Comparison of ENCODE assay signal across 8 cellular contexts in the genomic region with DNA sequence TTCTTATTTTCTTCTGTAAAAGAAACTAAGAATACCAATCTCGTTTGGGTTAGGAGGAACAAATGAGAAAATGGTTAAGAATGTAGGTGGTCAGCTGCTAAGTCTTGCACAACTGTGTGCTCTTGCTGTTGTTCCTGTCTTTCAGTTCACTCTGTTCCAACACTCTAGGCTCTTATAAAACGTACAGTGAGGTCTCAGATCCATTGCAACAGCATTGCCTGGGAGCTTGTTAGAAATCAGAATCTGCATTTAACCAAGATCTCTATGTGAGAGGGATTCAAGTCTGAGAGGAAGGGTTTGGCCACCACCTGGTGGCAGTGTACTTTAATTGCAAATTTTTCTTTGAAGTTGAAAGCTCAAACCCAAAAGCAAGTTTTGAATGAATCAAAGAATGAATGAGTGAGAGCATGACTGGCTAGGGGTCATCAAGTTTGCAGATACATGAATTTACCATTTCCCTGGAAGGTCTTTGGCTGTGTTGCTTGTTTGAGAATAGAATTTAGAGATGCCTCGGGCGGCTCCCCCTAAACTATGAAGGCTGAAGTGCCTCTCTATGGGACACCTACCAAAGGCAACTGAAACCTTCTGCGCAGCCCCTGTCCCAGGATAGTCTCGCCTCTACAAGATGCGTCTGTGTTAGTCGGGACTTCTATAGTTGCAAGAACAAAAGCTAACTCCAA. TPM values are rescaled to one million over a fixed set of nuclear protein-coding genes. Genes with fewer than 3 reads are reported as not detected.
A peak's percentile ranks its signal among the peaks of the same experiment; 100 is the strongest.
DNase-seq lines count a peak whose midpoint lies in the region; ATAC-seq, FAIRE-seq and TF ChIP-seq lines count a peak whose summit lies in the region.

No MANE protein-coding gene starts in this region.

- no TSS peak for BruUV-seq in K562 (replicated peaks; lab: Mats Ljungman, UMichigan)

- POLR2A ChIA-PET in RWPE1 (lab: Yijun Ruan, JAX; ENCODE audit: low non-redundant PET) (interaction anchor here (0.6 to 1.2 kb wide), 2 partner anchors 21 to 105 kb away, joined by 3 read pairs; no protein-coding TSS in a partner anchor), K562 (lab: Yijun Ruan, JAX) (interaction anchor here (1.0 to 1.1 kb wide), 2 partner anchors 10 to 108 kb away, joined by 5 to 6 read pairs; no protein-coding TSS in a partner anchor)

- ATAC-seq in K562 (peak; percentile 57; the same call in 2 of the 3 replicates), GM18517 (IDR thresholded peaks at IDR 0.05; ENCODE audit: unreplicated experiment) (no peak)

- CTCF ChIA-PET in RWPE1 (lab: Yijun Ruan, JAX) = interaction anchor here (0.6 to 1.9 kb wide), 42 partner anchors 10 to 304 kb away, joined by 3 to 26 read pairs (median 4); a partner anchor contains a TSS
- CTCF ChIA-PET in K562 (lab: Yijun Ruan, JAX; ENCODE audit: low intra/inter-chr PET ratio) = interaction anchor here (0.5 to 2.0 kb wide), 2 partner anchors 24 to 52 kb away, joined by 3 to 17 read pairs; no protein-coding TSS in a partner anchor

- intact Hi-C loops in K562 (cut with micrococcal nuclease) = loop anchor here (1.0 to 10.0 kb wide), 2 partner anchors 128 to 217 kb away; no protein-coding TSS in a partner anchor

- no peaks in the 10 kb centered on the region for H3K9me3 ChIP-seq in K562 (replicated peaks; ENCODE audit: control insufficient read depth, insufficient read depth, low read depth, low read length)

- peaks cover 0 to 6% of the 10 kb centered on the region in 2 experiments; a peak in 3 of 5 replicates for H3K4me1 ChIP-seq in K562 (replicated peaks in 1 of 2; ENCODE audit: control insufficient read depth in 2 of 2, insufficient read depth in 2 of 2, low read length in 2 of 2)

- in situ Hi-C loops in K562 (cut with MboI) = loop anchor here (5.0 kb wide), 1 partner anchor 34 kb away; no protein-coding TSS in a partner anchor

- no peak overlapping the region for H3K4me2 ChIP-seq in K562 (ENCODE audit: insufficient read depth, low read length)

- no peak overlapping the region for H3K9ac ChIP-seq in K562 (ENCODE audit: insufficient read depth in 1 of 2, low read depth in 2 of 2, low read length in 2 of 2)

- WGBS in K562 (ENCODE audit: insufficient coverage, low coverage, missing lambda C conversion rate) = 10% methylated on average over 8 of the region's 8 CpGs

- H3K79me2 ChIP-seq in K562 (ENCODE audit: control insufficient read depth, insufficient read depth, low read length) = no peaks in the 10 kb centered on the region

- no peak for TF ChIP-seq EP300 in K562 (IDR thresholded peaks at IDR 0.05; ENCODE audit: low read length)

- TF ChIP-seq CTCF in RWPE1 (conservative IDR thresholded peaks at IDR 0.05; ENCODE audit: low read depth) (peak; percentile 70), K562 (IDR thresholded peaks at IDR 0.05 in 2 of 3, conservative IDR thresholded peaks at IDR 0.05 in 1 of 3; ENCODE audit: insufficient read depth in 2 of 3, low read depth in 1 of 3, low read length in 3 of 3) (peak; percentile 45 to 65 (median 47); a peak in 4 of 6 replicates)

- H2AFZ ChIP-seq in K562 (ENCODE audit: low read depth, low read length) = no peak overlapping the region

- no peaks in the 10 kb centered on the region for H3K36me3 ChIP-seq in K562 (ENCODE audit: control insufficient read depth, insufficient read depth, low read length)

- no peaks in the 10 kb centered on the region; the same call in 1 of the 2 replicates for H4K20me1 ChIP-seq in K562 (replicated peaks; ENCODE audit: control insufficient read depth, insufficient read depth, low read length)

- peaks cover 11 to 30% of the 10 kb centered on the region in 2 experiments; a peak in 4 of 5 replicates for H3K27me3 ChIP-seq in K562 (ENCODE audit: control insufficient read depth in 2 of 2, insufficient read depth in 2 of 2, low read length in 2 of 2)

- H3K4me3 ChIP-seq in K562 = no peak overlapping the region

- FAIRE-seq in K562 (lab: Jason Lieb, UNC) = peak; percentile 81

- DNase-seq in DMS53 (lab: John Stamatoyannopoulos, UW) (peak; percentile 87), HS-27A (ENCODE audit: low read depth) (peak; percentile 39), RWPE1 (ENCODE audit: low spot score) (peak; percentile 53), K562 (ENCODE audit: extremely low read depth in 1 of 4, low spot score in 3 of 4) (peak; percentile 30 to 60 (median 38)), iPS-NIHi7 (ENCODE audit: extremely low spot score) (peak; percentile 48), HK-2 (ENCODE audit: unreplicated experiment) (no peak)
- DNase-seq in stimulated activated CD4-positive, alpha-beta T cell treated with anti-CD3 and anti-CD28 coated beads, Interleukin-15, amount 100 ng/mL, for 24 hours = peak; percentile 58

- H3K9me1 ChIP-seq in K562 (ENCODE audit: control insufficient read depth, insufficient read depth, low read length) = no peaks in the 10 kb centered on the region

- TF ChIP-seq RAD21 in K562 (CRISPR knock-in tag; conservative IDR thresholded peaks at IDR 0.05 in 1 of 2, IDR thresholded peaks at IDR 0.05 in 1 of 2) = peak; percentile 45 to 72

- H3K27ac ChIP-seq in RWPE1 (peak overlapping the region; percentile 79), K562 (ENCODE audit: extremely low read depth, low read depth, low read length) (no peak overlapping the region)

- no peak for TF ChIP-seq POLR2A in K562 (conservative IDR thresholded peaks at IDR 0.05)

TF ChIP-seq in K562, 482 proteins besides CTCF, POLR2A, EP300 and RAD21 (continues in another document):
- 0 out of 2 replicates have a peak, but pooled peaks have one; percentile 21 for TF ChIP-seq CEBPG (CRISPR knock-in tag; IDR thresholded peaks at IDR 0.05)
- TF ChIP-seq CEBPG (tag; conservative IDR thresholded peaks at IDR 0.05 in 1 of 2, IDR thresholded peaks at IDR 0.05 in 1 of 2) = peak in 1 of 2 experiments; percentile 51; a peak in 2 of 4 replicates
- peak; percentile 51; the same call in 1 of the 2 replicates for TF ChIP-seq SMC3 (conservative IDR thresholded peaks at IDR 0.05; ENCODE audit: insufficient read depth, low read depth, low read length)
- peak; percentile 25 for TF ChIP-seq TBP (optimal IDR thresholded peaks at IDR 0.05; ENCODE audit: low read depth, low read length)
- no peak for TF ChIP-seq NBN (IDR thresholded peaks at IDR 0.05; ENCODE audit: low read depth)

RNA-seq across cellular contexts. Expression of a gene that starts 2.5 kb away (rescaled TPM):
- not detected in 2 replicates for total RNA-seq in K562 (2011; cell fraction: chromatin; rRNA removed; ENCODE audit: low replicate concordance)
- total RNA-seq in K562 (2011; cell fraction: nucleolus; rRNA removed) = not detected in 2 replicates
- not detected in 2 replicates for total RNA-seq in K562 (2011; cell fraction: nucleoplasm; rRNA removed)
- total RNA-seq in K562 (2014; rRNA removed) = not detected in 2 replicates
- not detected in 2 replicates for total RNA-seq in K562 (2014; rRNA removed; fragmentation: Illumina TruSeq; extraction: Trizol)
- total RNA-seq in K562 (2015; rRNA removed; fragmentation: Illumina TruSeq; extraction: Trizol) = not detected in 2 replicates
- total RNA-seq in K562 (2021) = 0.04 and 0.07 TPM in 2 replicates
- not detected in 2 replicates for polyA plus RNA-seq in K562 (2011; rRNA removed)
- not detected in 2 replicates for polyA plus RNA-seq in K562 (2011; cell fraction: cytosol; rRNA removed)
- polyA plus RNA-seq in K562 (2011; cell fraction: nucleus; rRNA removed) = not detected in 2 replicates
- not detected in 2 replicates for polyA plus RNA-seq in K562 (2012)
- not detected in 2 replicates for polyA plus RNA-seq in K562 (2014; fragmentation: Illumina TruSeq; extraction: Trizol)
- not detected for polyA plus RNA-seq in K562 (2014; fragmentation: Nextera tagmentation; extraction: Ambion mirVana)
- polyA plus RNA-seq in K562 (2014; rRNA removed) = not detected in 2 replicates
- polyA minus RNA-seq in K562 (2011; rRNA and poly(A)+ RNA removed) = not detected in 2 replicates
- not detected in 2 replicates for polyA minus RNA-seq in K562 (2011; cell fraction: cytosol; rRNA and poly(A)+ RNA removed)
- not detected in 2 replicates for polyA minus RNA-seq in K562 (2011; cell fraction: nucleus; rRNA and poly(A)+ RNA removed)

RNA-seq across cellular contexts. Expression of a gene that starts 39.0 kb away (rescaled TPM):
- total RNA-seq in K562 (2011; cell fraction: chromatin; rRNA removed; ENCODE audit: low replicate concordance) = not detected in 2 replicates
- not detected in 2 replicates for total RNA-seq in K562 (2011; cell fraction: nucleolus; rRNA removed)
- not detected in 2 replicates for total RNA-seq in K562 (2011; cell fraction: nucleoplasm; rRNA removed)
- 0.05 TPM in 1 of 2 replicates, not detected in the other for total RNA-seq in K562 (2014; rRNA removed)
- not detected in 2 replicates for total RNA-seq in K562 (2014; rRNA removed; fragmentation: Illumina TruSeq; extraction: Trizol)
- total RNA-seq in K562 (2015; rRNA removed; fragmentation: Illumina TruSeq; extraction: Trizol) = not detected in 2 replicates
- total RNA-seq in K562 (2021) = not detected in 2 replicates
- not detected in 2 replicates for polyA plus RNA-seq in K562 (2011; rRNA removed)
- not detected in 2 replicates for polyA plus RNA-seq in K562 (2011; cell fraction: cytosol; rRNA removed)
- not detected in 2 replicates for polyA plus RNA-seq in K562 (2011; cell fraction: nucleus; rRNA removed)
- 0.26 TPM in 1 of 2 replicates, not detected in the other for polyA plus RNA-seq in K562 (2012)
- not detected in 2 replicates for polyA plus RNA-seq in K562 (2014; fragmentation: Illumina TruSeq; extraction: Trizol)
- not detected for polyA plus RNA-seq in K562 (2014; fragmentation: Nextera tagmentation; extraction: Ambion mirVana)
- polyA plus RNA-seq in K562 (2014; rRNA removed) = 0.03 TPM in 1 of 2 replicates, not detected in the other
- not detected in 2 replicates for polyA minus RNA-seq in K562 (2011; rRNA and poly(A)+ RNA removed)
- polyA minus RNA-seq in K562 (2011; cell fraction: cytosol; rRNA and poly(A)+ RNA removed) = not detected in 2 replicates
- not detected in 2 replicates for polyA minus RNA-seq in K562 (2011; cell fraction: nucleus; rRNA and poly(A)+ RNA removed)

RNA-seq across cellular contexts. Expression of a gene that starts 46.1 kb away (rescaled TPM):
- total RNA-seq in K562 (2011; cell fraction: chromatin; rRNA removed; ENCODE audit: low replicate concordance) = not detected in 2 replicates
- not detected in 2 replicates for total RNA-seq in K562 (2011; cell fraction: nucleolus; rRNA removed)
- total RNA-seq in K562 (2011; cell fraction: nucleoplasm; rRNA removed) = not detected in 2 replicates
- total RNA-seq in K562 (2014; rRNA removed) (not detected in 2 replicates), K562 (2014; rRNA removed; fragmentation: Illumina TruSeq; extraction: Trizol) (not detected in 2 replicates), K562 (2015; rRNA removed; fragmentation: Illumina TruSeq; extraction: Trizol) (not detected in 2 replicates), K562 (2021) (not detected in 2 replicates)
- polyA plus RNA-seq in K562 (2011; rRNA removed) (not detected in 2 replicates), K562 (2014; fragmentation: Illumina TruSeq; extraction: Trizol) (not detected in 2 replicates), K562 (2014; fragmentation: Nextera tagmentation; extraction: Ambion mirVana) (not detected), K562 (2014; rRNA removed) (not detected in 2 replicates)
- polyA plus RNA-seq in K562 (2011; cell fraction: cytosol; rRNA removed) = not detected in 2 replicates
- polyA plus RNA-seq in K562 (2011; cell fraction: nucleus; rRNA removed) = not detected in 2 replicates
- polyA plus RNA-seq in K562 (2012) = not detected in 2 replicates
- polyA minus RNA-seq in K562 (2011; rRNA and poly(A)+ RNA removed) = not detected in 2 replicates
- polyA minus RNA-seq in K562 (2011; cell fraction: cytosol; rRNA and poly(A)+ RNA removed) = not detected in 2 replicates
- not detected in 2 replicates for polyA minus RNA-seq in K562 (2011; cell fraction: nucleus; rRNA and poly(A)+ RNA removed)
